25 cellular contexts compared by ENCODE assay signal in the genomic region with DNA sequence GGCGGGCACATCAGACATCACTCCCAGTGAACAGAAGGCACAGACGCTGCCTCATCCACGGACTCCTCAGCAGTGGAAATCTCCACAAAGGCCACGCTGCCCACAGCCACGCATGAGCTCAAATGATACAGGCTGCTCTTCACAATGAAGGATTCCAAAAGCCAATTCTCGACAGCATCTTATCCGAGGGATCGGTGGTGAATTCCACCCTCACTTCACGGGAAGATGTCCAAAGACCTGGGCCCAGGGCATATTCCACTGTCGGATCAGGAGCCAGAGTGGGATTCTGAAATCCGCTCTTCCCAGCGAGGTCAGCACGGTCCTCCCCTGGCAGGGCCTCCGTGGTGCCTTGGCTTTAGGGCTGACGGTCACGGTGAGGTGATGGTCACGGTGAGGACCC.
"Had no signal": no experiment of that assay in that cellular context is flagged by ENCODE, and none has a peak within 500 bp of the region (broad histone marks: within the 10 kb centered on the region; RNA-seq: fewer than 3 reads in every experiment).

No MANE protein-coding gene starts in this region.

- DNase-seq: activated CD4-positive, alpha-beta memory T cell treated with anti-CD3 and anti-CD28 coated beads, Interleukin-2, amount 10 ng/mL, durations not matched to agents 7 days and 5 days; activated CD4-positive, alpha-beta T cell treated with anti-CD3 and anti-CD28 coated beads, Interleukin-2, amount 50 U/mL, for 1 hour; activated CD4-positive, CD25-positive, alpha-beta regulatory T cell; activated naive CD8-positive, alpha-beta T cell treated with anti-CD3 and anti-CD28 coated beads, Interleukin-2, amount 50 U/mL, for 24 hours; activated T-cell treated with anti-CD3 and anti-CD28 coated beads for 4 hours; activated T-cell treated with anti-CD3 and anti-CD28 coated beads, Interleukin-2, amount 50 U/mL, for 48 hours; amniotic stem cell; body of pancreas; Karpas-422; MM.1S; NCI-H1105 treated with DMSO at 0.1 percent for 48 hours; NCI-H146; NCI-H187 treated with DMSO at 0.1 percent for 48 hours; NCI-H2081 treated with DMSO at 0.1 percent for 48 hours; NCI-H446; NCI-H524; PC-3; SHP77; SW 1271 had no signal

- H3K27me3 ChIP-seq: ascending aorta, body of pancreas, SJSA1 had no signal

- H3K36me3 ChIP-seq: SJSA1 had no signal

- H3K4me3 ChIP-seq: ascending aorta, body of pancreas, K562, SJSA1 had no signal

- H3K27ac ChIP-seq: ascending aorta, body of pancreas, SJSA1 had no signal

- ATAC-seq: activated naive CD4-positive, alpha-beta T cell treated with anti-CD3 and anti-CD28 coated beads, Interleukin-2, amount 50 U/mL, for 72 hours; activated naive CD8-positive, alpha-beta T cell treated with anti-CD3 and anti-CD28 coated beads, Interleukin-2, amount 50 U/mL, for 24 hours; activated T-helper 17 cell treated with anti-CD3 and anti-CD28 coated beads, Interleukin-2, amount 50 U/mL, for 72 hours; body of pancreas; K562; PC-3; SK-N-SH treated with all-trans-retinoic acid at 6 μM for 48 hours had no signal

- H3K4me1 ChIP-seq: ascending aorta, body of pancreas, SJSA1 had no signal

- H3K9me3 ChIP-seq: ascending aorta, body of pancreas, SJSA1 had no signal
